Comparison of ENCODE assay signal across 8 cellular contexts in genomic region chr9:121995997-121996396, GRCh38.
"Had no signal": no experiment of that assay in that cellular context is flagged by ENCODE, and none has a peak within 500 bp of the region (broad histone marks: within the 10 kb centered on the region; RNA-seq: fewer than 3 reads in every experiment).

No MANE protein-coding gene starts in this region.

- H3K4me1 Mint-ChIP-seq: GM23338 had no signal

- DNase-seq: GM23248, GOT3, H7, H9, HCEC 1CT, HFFc6 had no signal

- H3K4me2 ChIP-seq: GM23338 had no signal

- H3K9me3 ChIP-seq: HAP-1 had no signal

- H3K27ac ChIP-seq: GM23248 had no signal

- H3K36me3 ChIP-seq: HAP-1 had no signal

- H3K4me3 Mint-ChIP-seq: GM23338, H9, HFFc6 had no signal

- H3K27ac Mint-ChIP-seq: GM23338, H9, HFFc6 had no signal

- H3K4me3 ChIP-seq: GM23248, GM23338, HAP-1 had no signal

- H3K9me3 Mint-ChIP-seq: GM23338, H9, HFFc6 had no signal

- H3K9ac ChIP-seq: GM23248 had no signal
